8 cellular contexts compared by ENCODE assay signal in genomic region chr4:75940692-75941253, GRCh38. TPM values are rescaled to one million over a fixed set of nuclear protein-coding genes. Genes with fewer than 3 reads are reported as not detected.
DNase-seq lines count a peak whose midpoint lies in the region; ATAC-seq and TF ChIP-seq lines count a peak whose summit lies in the region.

Gene NAAA, minus strand, starts transcription at chr4:75941013. Its CDS starts 64 bp downstream, at chr4:75940949.

- DNase-seq in AG09309 (ENCODE audit: low read depth) (no peak), NCI-H774 (lab: John Stamatoyannopoulos, UW) (peak; percentile 69), mesenteric fat pad (ENCODE audit: low spot score) (peak; percentile 91)
- peak; percentile 47 to 55 for DNase-seq in activated CD8-positive, alpha-beta memory T cell treated with anti-CD3 and anti-CD28 coated beads for 4 hours (ENCODE audit: low read depth in 2 of 2)
- peak; percentile 76 to 81 (median 79) for DNase-seq in effector memory CD8-positive, alpha-beta T cell
- DNase-seq in stimulated activated CD8-positive, alpha-beta memory T cell treated with anti-CD3 and anti-CD28 coated beads, Interleukin-15, amount 100 ng/mL, for 4 hours (ENCODE audit: low read depth in 2 of 2) = peak; percentile 47 to 63

- ATAC-seq in GM18867 (IDR thresholded peaks at IDR 0.05; ENCODE audit: unreplicated experiment) (peak; percentile 84), HG03103 (IDR thresholded peaks at IDR 0.05; ENCODE audit: low read depth, unreplicated experiment) (peak; percentile 55)
- peak; percentile 82 for ATAC-seq in effector memory CD8-positive, alpha-beta T cell (replicated peaks)

- no peaks in the 10 kb centered on the region for H3K9me3 Mint-ChIP-seq in effector memory CD8-positive, alpha-beta T cell

- H3K4me1 Mint-ChIP-seq in effector memory CD8-positive, alpha-beta T cell (ENCODE audit: low read depth in 2 of 2) = peaks cover 8 to 16% of the 10 kb centered on the region in 2 donors

- H3K36me3 Mint-ChIP-seq in effector memory CD8-positive, alpha-beta T cell (ENCODE audit: insufficient read depth) = peaks cover 16% of the 10 kb centered on the region

- peak within 1 kb of the TSS; percentile 81 for H3K4me3 ChIP-seq in AG09309 (ENCODE audit: control insufficient read depth, low read depth, low read length)

- H3K27me3 Mint-ChIP-seq in effector memory CD8-positive, alpha-beta T cell = no peaks in the 10 kb centered on the region

- H3K27ac Mint-ChIP-seq in effector memory CD8-positive, alpha-beta T cell = peak within 1 kb of the TSS; percentile 91 to 95

- peak; percentile 29 for TF ChIP-seq CTCF in AG09309 (IDR thresholded peaks at IDR 0.05; ENCODE audit: control insufficient read depth, insufficient read depth, low read depth, low read length, missing control alignments)

- H3K4me3 Mint-ChIP-seq in effector memory CD8-positive, alpha-beta T cell = peak within 1 kb of the TSS; percentile 96 to 97

RNA-seq across cellular contexts. Expression of gene NAAA, which starts in this region (rescaled TPM):
- 16.4 TPM for total RNA-seq in mesenteric fat pad
